Comparison of ENCODE assay signal across 24 cellular contexts in genomic region chr4:11624370-11624769, GRCh38.
DNase-seq lines count a peak whose midpoint lies in the region; ATAC-seq, FAIRE-seq and TF ChIP-seq lines count a peak whose summit lies in the region.
"Had no signal": no experiment of that assay in that cellular context is flagged by ENCODE, and none has a peak within 500 bp of the region (broad histone marks: within the 10 kb centered on the region; RNA-seq: fewer than 3 reads in every experiment).

No MANE protein-coding gene starts in this region.

- H3K4me3 Mint-ChIP-seq in T-cell = no peak overlapping the region
- H3K4me3 Mint-ChIP-seq: activated CD8-positive, alpha-beta memory T cell treated with anti-CD3 and anti-CD28 coated beads, Interleukin-2, amount 10 ng/mL, durations not matched to agents 7 days and 5 days; activated naive CD4-positive, alpha-beta T cell treated with anti-CD3 and anti-CD28 coated beads, Interleukin-2, amount 10 ng/mL, durations not matched to agents 7 days and 5 days; activated T-cell treated with anti-CD3 and anti-CD28 coated beads, Interleukin-2, amount 50 U/mL, for 72 hours; CD4-positive, alpha-beta memory T cell; central memory CD8-positive, alpha-beta T cell; nephron; WTC11 had no signal

- TF ChIP-seq RAD21 in IMR-90 (IDR thresholded peaks at IDR 0.05; ENCODE audit: low read length) = no peak

- no peaks in the 10 kb centered on the region for H4K20me1 ChIP-seq in IMR-90 (ENCODE audit: insufficient read depth, low read length)

- no peak overlapping the region for H2BK5ac ChIP-seq in IMR-90 (ENCODE audit: low read depth, low read length, poor library complexity, severe bottlenecking)

- H4K91ac ChIP-seq in IMR-90 (ENCODE audit: insufficient read depth, low read depth, low read length) = peak overlapping the region; percentile 66

- H3K9me3 ChIP-seq in IMR-90 (ENCODE audit: control insufficient read depth, insufficient read depth, low read length) = peaks cover 3% of the 10 kb centered on the region; the same call in 1 of the 2 replicates
- H3K9me3 ChIP-seq in body of pancreas = no peaks in the 10 kb centered on the region
- H3K9me3 ChIP-seq in A673 (ENCODE audit: low read depth, low read length, poor library complexity, severe bottlenecking) = peaks cover 32% of the 10 kb centered on the region
- H3K9me3 ChIP-seq: ovary, tibial nerve had no signal

- peak overlapping the region; percentile 13; the same call in 1 of the 2 replicates for H3K9ac ChIP-seq in IMR-90 (ENCODE audit: low read depth, low read length)

- in situ Hi-C loops in IMR-90 (cut with MboI; ENCODE audit: low sequenced_read_pairs) = no loop called here

- WGBS in IMR-90 (ENCODE audit: extremely low coverage in 2 of 2, insufficient read length in 1 of 2), 2 experiments = no CpG with 5 or more reads among the region's 2 CpGs
- 29 to 31% methylated on average over 2 of the region's 2 CpGs for WGBS in body of pancreas, 2 donors

- H3K27ac ChIP-seq in IMR-90 (ENCODE audit: insufficient read depth, low read length) (peak overlapping the region; percentile 38; the same call in 1 of the 2 replicates), body of pancreas (no peak overlapping the region), A673 (ENCODE audit: low read depth, low read length, poor library complexity, severe bottlenecking) (no peak overlapping the region)
- H3K27ac ChIP-seq: hepatocyte, ovary had no signal

- BruUV-seq in IMR-90 (replicated peaks; lab: Mats Ljungman, UMichigan) (no TSS peak), A673 (replicated peaks; lab: Mats Ljungman, UMichigan) (no TSS peak)

- H4K8ac ChIP-seq in IMR-90 (ENCODE audit: low read depth in 2 of 2, low read length in 2 of 2) = peak overlapping the region in 1 of 2 experiments; percentile 63; a peak in 2 of 4 replicates

- no peak for TF ChIP-seq POLR2A in IMR-90 (IDR thresholded peaks at IDR 0.05; ENCODE audit: low read depth, low read length)
- no peak for TF ChIP-seq POLR2A in body of pancreas (IDR thresholded peaks at IDR 0.05)

- H2AK9ac ChIP-seq in IMR-90 (replicated peaks; ENCODE audit: low read depth, low read length, poor library complexity) = peak overlapping the region; percentile 85

- peak overlapping the region; percentile 56 for H2BK120ac ChIP-seq in IMR-90 (ENCODE audit: low read depth, low read length)

- H3K4me3 ChIP-seq in IMR-90 (ENCODE audit: insufficient read depth, low read depth, low read length) = no peak overlapping the region
- no peak overlapping the region for H3K4me3 ChIP-seq in body of pancreas
- no peak overlapping the region for H3K4me3 ChIP-seq in A673 (ENCODE audit: low read depth, low read length, poor library complexity, severe bottlenecking)
- H3K4me3 ChIP-seq: hepatocyte, ovary, tibial nerve had no signal

- peak overlapping the region; percentile 65; the same call in 2 of the 3 replicates for H2BK15ac ChIP-seq in IMR-90 (ENCODE audit: low read depth, low read length)

- H2BK20ac ChIP-seq in IMR-90 (ENCODE audit: low read depth, low read length) = peak overlapping the region; percentile 80

- no peak overlapping the region for H3K56ac ChIP-seq in IMR-90 (ENCODE audit: extremely low read depth, insufficient read depth, low read length)

- no peaks in the 10 kb centered on the region for H3K79me1 ChIP-seq in IMR-90 (ENCODE audit: low read depth in 1 of 2, low read length in 2 of 2)

- peak overlapping the region; percentile 43 for H2AFZ ChIP-seq in IMR-90 (replicated peaks; ENCODE audit: low read length, poor library complexity)
- H2AFZ ChIP-seq: hepatocyte had no signal

- 0 out of 2 replicates have a peak overlapping the region, but pooled peaks have one; percentile 16 for H2AK5ac ChIP-seq in IMR-90 (ENCODE audit: low read depth, low read length)

- DNase-seq in IMR-90 (no peak), body of pancreas (no peak), left ventricle myocardium superior (no peak), renal cortical epithelial cell (ENCODE audit: low read depth) (peak; percentile 61), urothelium cell line (ENCODE audit: low spot score) (no peak), T-cell (no peak), A673 (ENCODE audit: low spot score) (no peak)
- DNase-seq: activated CD4-positive, alpha-beta T cell treated with anti-CD3 and anti-CD28 coated beads, Interleukin-2, amount 50 U/mL, for 1 hour; activated CD8-positive, alpha-beta memory T cell treated with anti-CD3 and anti-CD28 coated beads, Interleukin-2, amount 10 ng/mL, durations not matched to agents 7 days and 5 days; activated T-cell treated with anti-CD3 and anti-CD28 coated beads, Interleukin-2, amount 50 U/mL, for 72 hours; CD4-positive, alpha-beta memory T cell; foreskin fibroblast; Karpas-422; NCI-H1694; ovary; RPMI8226 had no signal

- H3K14ac ChIP-seq in IMR-90 (replicated peaks; ENCODE audit: low read depth, low read length) = peak overlapping the region; percentile 43

- peak overlapping the region; percentile 74 for H3K4ac ChIP-seq in IMR-90 (ENCODE audit: low read depth, low read length)

- H3K36me3 Mint-ChIP-seq in T-cell = no peaks in the 10 kb centered on the region
- H3K36me3 Mint-ChIP-seq: activated CD8-positive, alpha-beta memory T cell treated with anti-CD3 and anti-CD28 coated beads, Interleukin-2, amount 10 ng/mL, durations not matched to agents 7 days and 5 days; activated naive CD4-positive, alpha-beta T cell treated with anti-CD3 and anti-CD28 coated beads, Interleukin-2, amount 10 ng/mL, durations not matched to agents 7 days and 5 days; CD4-positive, alpha-beta memory T cell had no signal

- dilution Hi-C loops in IMR-90 (cut with HindIII; ENCODE audit: low sequenced_read_pairs, unreplicated experiment) = no loop called here

- no peak overlapping the region for H3K23ac ChIP-seq in IMR-90 (ENCODE audit: low read depth, low read length)

- H3K4me2 ChIP-seq in IMR-90 (ENCODE audit: low read depth, low read length) = no peak overlapping the region
- H3K4me2 ChIP-seq: hepatocyte had no signal

- no peak overlapping the region for H3K27ac Mint-ChIP-seq in T-cell
- H3K27ac Mint-ChIP-seq: activated CD8-positive, alpha-beta memory T cell treated with anti-CD3 and anti-CD28 coated beads, Interleukin-2, amount 10 ng/mL, durations not matched to agents 7 days and 5 days; activated naive CD4-positive, alpha-beta T cell treated with anti-CD3 and anti-CD28 coated beads, Interleukin-2, amount 10 ng/mL, durations not matched to agents 7 days and 5 days; activated T-cell treated with anti-CD3 and anti-CD28 coated beads, Interleukin-2, amount 50 U/mL, for 72 hours; CD4-positive, alpha-beta memory T cell; WTC11 had no signal

- H3K9me1 ChIP-seq in IMR-90 (ENCODE audit: insufficient read depth, low read length) = no peaks in the 10 kb centered on the region

- TF ChIP-seq CTCF in IMR-90 (conservative IDR thresholded peaks at IDR 0.05; ENCODE audit: low read depth, low read length) = no peak
- TF ChIP-seq CTCF in body of pancreas (IDR thresholded peaks at IDR 0.05) = no peak
- no peak for TF ChIP-seq CTCF in A673 (conservative IDR thresholded peaks at IDR 0.05; ENCODE audit: low read depth, low read length)

- POLR2A ChIA-PET in IMR-90 (lab: Charles Lee; ENCODE audit: unreplicated experiment) (no interaction called here), T-cell (lab: Charles Lee) (no interaction called here), A673 (lab: Charles Lee; ENCODE audit: low non-redundant PET) (no interaction called here)

- H4K5ac ChIP-seq in IMR-90 (ENCODE audit: low read depth, low read length) = peak overlapping the region; percentile 84; the same call in 1 of the 2 replicates

- H3K9me3 Mint-ChIP-seq in T-cell = no peaks in the 10 kb centered on the region
- H3K9me3 Mint-ChIP-seq: activated naive CD4-positive, alpha-beta T cell treated with anti-CD3 and anti-CD28 coated beads, Interleukin-2, amount 10 ng/mL, durations not matched to agents 7 days and 5 days; activated T-cell treated with anti-CD3 and anti-CD28 coated beads, Interleukin-2, amount 50 U/mL, for 72 hours; nephron had no signal

- H3K4me1 ChIP-seq in IMR-90 (ENCODE audit: control insufficient read depth, insufficient read depth, low read length) (peaks cover 13% of the 10 kb centered on the region), body of pancreas (no peaks in the 10 kb centered on the region), A673 (ENCODE audit: insufficient read depth, low read length, poor library complexity, severe bottlenecking) (no peaks in the 10 kb centered on the region)

- ATAC-seq in IMR-90 (ENCODE audit: low read depth) (no peak), body of pancreas (peak; percentile 30), left ventricle myocardium superior (peak; percentile 44), T-cell (replicated peaks in 1 of 4) (no peak), HG02623 (IDR thresholded peaks at IDR 0.05; ENCODE audit: unreplicated experiment) (no peak)
- ATAC-seq: activated CD8-positive, alpha-beta memory T cell treated with anti-CD3 and anti-CD28 coated beads, Interleukin-2, amount 10 ng/mL, durations not matched to agents 7 days and 5 days; activated T-cell treated with anti-CD3 and anti-CD28 coated beads, Interleukin-2, amount 50 U/mL, for 72 hours had no signal

- intact Hi-C loops in IMR-90 (cut with micrococcal nuclease) (loop anchor here (10.0 kb wide), 1 partner anchor 1040 kb away; no protein-coding TSS in a partner anchor), body of pancreas (cut with DNase I) (no loop called here), left ventricle myocardium superior (cut with micrococcal nuclease) (no loop called here), A673 (cut with micrococcal nuclease; ENCODE audit: unreplicated experiment) (no loop called here)

- H3K36me3 ChIP-seq in IMR-90 (ENCODE audit: control insufficient read depth, insufficient read depth, low read length) (no peaks in the 10 kb centered on the region), body of pancreas (replicated peaks in 1 of 2; ENCODE audit: insufficient read depth in 1 of 2, low read depth in 2 of 2) (no peaks in the 10 kb centered on the region), A673 (ENCODE audit: insufficient read depth, low read length, poor library complexity, severe bottlenecking) (no peaks in the 10 kb centered on the region)
- H3K36me3 ChIP-seq: ovary, tibial nerve had no signal

- H3K27me3 ChIP-seq in IMR-90 (ENCODE audit: control insufficient read depth, insufficient read depth, low read length) (no peaks in the 10 kb centered on the region), body of pancreas (no peaks in the 10 kb centered on the region), A673 (replicated peaks; ENCODE audit: insufficient read depth, low read depth, low read length, poor library complexity) (no peaks in the 10 kb centered on the region)
- H3K27me3 ChIP-seq: hepatocyte, ovary, tibial nerve had no signal

- FAIRE-seq in urothelium cell line (lab: Jason Lieb, UNC) = no peak
- FAIRE-seq: G401.6 had no signal

- H3K4me1 Mint-ChIP-seq in T-cell = no peaks in the 10 kb centered on the region
- H3K4me1 Mint-ChIP-seq: activated CD8-positive, alpha-beta memory T cell treated with anti-CD3 and anti-CD28 coated beads, Interleukin-2, amount 10 ng/mL, durations not matched to agents 7 days and 5 days; activated naive CD4-positive, alpha-beta T cell treated with anti-CD3 and anti-CD28 coated beads, Interleukin-2, amount 10 ng/mL, durations not matched to agents 7 days and 5 days; CD4-positive, alpha-beta memory T cell; central memory CD8-positive, alpha-beta T cell; nephron had no signal

- CTCF ChIA-PET in IMR-90 (lab: Yijun Ruan, JAX) = interaction anchor here (0.7 kb wide), 1 partner anchor 12 kb away, joined by 3 read pairs; no protein-coding TSS in a partner anchor
- CTCF ChIA-PET in T-cell (lab: Charles Lee) = interaction anchor here in 1 of 2 donors (0.6 kb wide), 1 partner anchor 194 kb away, joined by 4 read pairs; no protein-coding TSS in a partner anchor
- CTCF ChIA-PET in A673 (lab: Charles Lee) = no interaction called here

- peak overlapping the region; percentile 62 for H3K18ac ChIP-seq in IMR-90 (ENCODE audit: low read depth, low read length)

- H3K27me3 Mint-ChIP-seq in T-cell = no peaks in the 10 kb centered on the region
- H3K27me3 Mint-ChIP-seq: activated naive CD4-positive, alpha-beta T cell treated with anti-CD3 and anti-CD28 coated beads, Interleukin-2, amount 10 ng/mL, durations not matched to agents 7 days and 5 days; central memory CD8-positive, alpha-beta T cell had no signal

Comparison
In these comparisons a context has a peak if more than half of its experiments do, and no peak if none do; other contexts are left out.
1. ATAC-seq: peak in body of pancreas (single experiment) and left ventricle myocardium superior (single experiment); none in IMR-90 (single experiment), T-cell (0 of 4) and HG02623 (single experiment).